ENCODE assay signal across 19 cellular contexts in genomic region chr2:30733829-30734520, GRCh38.
DNase-seq lines count a peak whose midpoint lies in the region; ATAC-seq, FAIRE-seq and TF ChIP-seq lines count a peak whose summit lies in the region.
"Had no signal": no experiment of that assay in that cellular context is flagged by ENCODE, and none has a peak within 500 bp of the region (broad histone marks: within the 10 kb centered on the region; RNA-seq: fewer than 3 reads in every experiment).

No MANE protein-coding gene starts in this region.

- peak in 1 of 2 experiments; percentile 22; a peak in 1 of 4 replicates for TF ChIP-seq EP300 in SK-N-SH (IDR thresholded peaks at IDR 0.05; ENCODE audit: borderline replicate concordance in 1 of 2, low read depth in 1 of 2, low read length in 1 of 2)

- H3K27me3 ChIP-seq in SK-N-SH (ENCODE audit: insufficient read depth): peaks cover 4% of the 10 kb centered on the region; the same call in 1 of the 2 replicates
- peaks cover 0 to 31% (median 0%) of the 10 kb centered on the region in 7 donors for H3K27me3 ChIP-seq in spleen (replicated peaks in 1 of 7)

- H3K27ac Mint-ChIP-seq in CD14-positive monocyte: no peak overlapping the region
- H3K27ac Mint-ChIP-seq: B cell; CD4-positive, alpha-beta memory T cell had no signal

- no peaks in the 10 kb centered on the region for H3K36me3 Mint-ChIP-seq in CD14-positive monocyte
- H3K36me3 Mint-ChIP-seq: CD4-positive, alpha-beta memory T cell had no signal

- ATAC-seq in GM21526 (IDR thresholded peaks at IDR 0.05; ENCODE audit: low FRiP score, unreplicated experiment): no peak
- no peak for ATAC-seq in GM21619 (IDR thresholded peaks at IDR 0.05; ENCODE audit: unreplicated experiment)

- H3K4me3 ChIP-seq in SK-N-SH (ENCODE audit: low read depth in 2 of 2, low read length in 1 of 2): no peak overlapping the region
- no peak overlapping the region for H3K4me3 ChIP-seq in kidney (ENCODE audit: low read length in 2 of 2)
- H3K4me3 ChIP-seq in spleen: no peak overlapping the region
- H3K4me3 ChIP-seq: HAP-1 had no signal

- no peak for TF ChIP-seq POLR2A in spleen (IDR thresholded peaks at IDR 0.05)

- H3K27ac ChIP-seq in SK-N-SH (ENCODE audit: low read depth in 2 of 2, low read length in 1 of 2) (no peak overlapping the region), kidney (ENCODE audit: low read depth in 2 of 2, low read length in 2 of 2) (no peak overlapping the region), spleen (no peak overlapping the region)

- DNase-seq in CD14-positive monocyte (ENCODE audit: low spot score) (peak; percentile 12), SK-N-SH (peak; percentile 74), kidney (peak; percentile 52), spleen (peak; percentile 44), globus pallidus (ENCODE audit: low spot score) (no peak)
- DNase-seq: C1 segment of cervical spinal cord; CD4-positive, alpha-beta memory T cell; DMS153; DMS79 treated with DMSO at 0.1 percent for 48 hours; EL had no signal

- H3K9me2 ChIP-seq in SK-N-SH: no peaks in the 10 kb centered on the region

- H3K4me2 ChIP-seq in SK-N-SH: no peak overlapping the region

- H2AFZ ChIP-seq in SK-N-SH (ENCODE audit: low read depth): no peak overlapping the region

- H3K27me3 Mint-ChIP-seq in CD14-positive monocyte (ENCODE audit: low read depth in 3 of 3): peaks cover 0 to 14% (median 8%) of the 10 kb centered on the region in 3 donors

- no peak for FAIRE-seq in kidney (lab: Jason Lieb, UNC)
- FAIRE-seq: A204.1, D721Med, G401.6, GM12891, H1 had no signal

- H3K4me1 ChIP-seq in SK-N-SH (ENCODE audit: control insufficient read depth in 1 of 2, insufficient read depth in 2 of 2, low read depth in 1 of 2, low read length in 1 of 2) (peaks cover 0 to 33% of the 10 kb centered on the region in 2 experiments; a peak in 2 of 4 replicates), kidney (ENCODE audit: control insufficient read depth in 1 of 2, insufficient read depth in 1 of 2, low read depth in 1 of 2, low read length in 2 of 2) (no peaks in the 10 kb centered on the region), spleen (no peaks in the 10 kb centered on the region)
- H3K4me1 ChIP-seq: HAP-1 had no signal

- H3K9me3 Mint-ChIP-seq in CD14-positive monocyte: no peaks in the 10 kb centered on the region
- H3K9me3 Mint-ChIP-seq: CD4-positive, alpha-beta memory T cell had no signal

- H4K20me1 ChIP-seq in SK-N-SH (ENCODE audit: insufficient read depth): no peaks in the 10 kb centered on the region

- H3K4me3 Mint-ChIP-seq in CD14-positive monocyte: no peak overlapping the region
- H3K4me3 Mint-ChIP-seq: B cell; CD4-positive, alpha-beta memory T cell had no signal

- CTCF ChIA-PET in SK-N-SH (lab: Yijun Ruan, JAX): interaction anchor here (0.6 to 7.1 kb wide), 5 partner anchors 20 to 569 kb away, joined by 3 to 80 read pairs (median 14); no protein-coding TSS in a partner anchor

- H3K9ac ChIP-seq in SK-N-SH (no peak overlapping the region), kidney (ENCODE audit: low read length in 2 of 2) (no peak overlapping the region)

- no peak for TF ChIP-seq RAD21 in SK-N-SH (IDR thresholded peaks at IDR 0.05; ENCODE audit: low read length)

- no peaks in the 10 kb centered on the region for H3F3A ChIP-seq in SK-N-SH (replicated peaks; ENCODE audit: insufficient read depth)

- WGBS in SK-N-SH (ENCODE audit: low lambda C conversion rate): 27% methylated on average over 15 of the region's 15 CpGs
- WGBS in spleen, 5 donors: 73 to 83% (median 81%) methylated on average over 15 of the region's 15 CpGs

- no peaks in the 10 kb centered on the region for H3K4me1 Mint-ChIP-seq in CD14-positive monocyte
- H3K4me1 Mint-ChIP-seq: B cell; CD4-positive, alpha-beta memory T cell had no signal

- H3K9me3 ChIP-seq in SK-N-SH: no peaks in the 10 kb centered on the region
- no peaks in the 10 kb centered on the region for H3K9me3 ChIP-seq in kidney (ENCODE audit: control insufficient read depth in 1 of 2, low read length in 2 of 2)
- no peaks in the 10 kb centered on the region for H3K9me3 ChIP-seq in spleen
- H3K9me3 ChIP-seq: HAP-1 had no signal

- POLR2A ChIA-PET in SK-N-SH (lab: Yijun Ruan, JAX): interaction anchor here (0.7 kb wide), 1 partner anchor 127 kb away, joined by 3 read pairs; no protein-coding TSS in a partner anchor

- no peaks in the 10 kb centered on the region for H3K79me2 ChIP-seq in SK-N-SH (ENCODE audit: insufficient read depth)

- TF ChIP-seq CTCF in CD14-positive monocyte (IDR thresholded peaks at IDR 0.05) (no peak), SK-N-SH (IDR thresholded peaks at IDR 0.05) (no peak), kidney (IDR thresholded peaks at IDR 0.05; ENCODE audit: borderline replicate concordance, extremely low read depth, insufficient read depth) (no peak), spleen (IDR thresholded peaks at IDR 0.05 in 8 of 11, conservative IDR thresholded peaks at IDR 0.05 in 3 of 11) (no peak)

- H3K36me3 ChIP-seq in SK-N-SH (replicated peaks in 1 of 2; ENCODE audit: control insufficient read depth in 1 of 2, insufficient read depth in 2 of 2, low read length in 1 of 2): no peaks in the 10 kb centered on the region
- no peaks in the 10 kb centered on the region for H3K36me3 ChIP-seq in kidney (ENCODE audit: control insufficient read depth in 1 of 2, insufficient read depth in 2 of 2, low read length in 2 of 2)
- no peaks in the 10 kb centered on the region for H3K36me3 ChIP-seq in spleen
- H3K36me3 ChIP-seq: HAP-1 had no signal

- intact Hi-C loops in CD14-positive monocyte (cut with micrococcal nuclease) (no loop called here), kidney (cut with DNase I) (no loop called here), spleen (cut with DNase I; ENCODE audit: low total_unique reads) (no loop called here)

TF ChIP-seq in SK-N-SH, 30 proteins besides CTCF, POLR2A, EP300 and RAD21:
- TF ChIP-seq ZBTB33 (IDR thresholded peaks at IDR 0.05; ENCODE audit: borderline replicate concordance, low read depth) (no peak), CHD2 (IDR thresholded peaks at IDR 0.05; ENCODE audit: low read length, partially characterized antibody) (peak; percentile 13), GATA2 (CRISPR knock-in tag; IDR thresholded peaks at IDR 0.05) (peak; percentile 85), RCOR1 (IDR thresholded peaks at IDR 0.05; ENCODE audit: low read length) (peak; percentile 88)
